ENCODE assay signal across 1 cellular context in genomic region chr17:970388-970768, GRCh38.
TF ChIP-seq lines count a peak whose summit lies in the region.

No MANE protein-coding gene starts in this region.

TF ChIP-seq in HepG2, 621 proteins besides CTCF, POLR2A, EP300 and RAD21:
- TF ChIP-seq KDM5A (IDR thresholded peaks at IDR 0.05; ENCODE audit: borderline replicate concordance, low read length) = no peak
- TF ChIP-seq ZNF430 (CRISPR knock-in tag; IDR thresholded peaks at IDR 0.05) = no peak
- no peak for TF ChIP-seq ZBTB10 (CRISPR knock-in tag; IDR thresholded peaks at IDR 0.05; ENCODE audit: borderline replicate concordance)
- no peak for TF ChIP-seq PHF20 (CRISPR knock-in tag; IDR thresholded peaks at IDR 0.05)
- TF ChIP-seq PPARG (CRISPR knock-in tag; conservative IDR thresholded peaks at IDR 0.05) = no peak
- TF ChIP-seq PCBP1 (IDR thresholded peaks at IDR 0.05; ENCODE audit: borderline replicate concordance, low read depth, low read length) = no peak
- no peak for TF ChIP-seq KAT8 (CRISPR knock-in tag; IDR thresholded peaks at IDR 0.05)
- no peak for TF ChIP-seq ZNF451 (CRISPR knock-in tag; IDR thresholded peaks at IDR 0.05)
- no peak for TF ChIP-seq ZNF124 (CRISPR knock-in tag; IDR thresholded peaks at IDR 0.05)
- TF ChIP-seq GTF2F1 (IDR thresholded peaks at IDR 0.05; ENCODE audit: low read length) = no peak
- no peak for TF ChIP-seq ZNF577 (CRISPR knock-in tag; IDR thresholded peaks at IDR 0.05; ENCODE audit: borderline replicate concordance, low read depth)
- TF ChIP-seq FOXC1 (CRISPR knock-in tag; IDR thresholded peaks at IDR 0.05; ENCODE audit: borderline replicate concordance) = no peak
- TF ChIP-seq ZBTB21 (CRISPR knock-in tag; IDR thresholded peaks at IDR 0.05) = no peak
- TF ChIP-seq REXO4 (CRISPR knock-in tag; IDR thresholded peaks at IDR 0.05; ENCODE audit: borderline replicate concordance) = no peak
- no peak for TF ChIP-seq MAZ (IDR thresholded peaks at IDR 0.05; ENCODE audit: borderline replicate concordance, low read depth, low read length)
- TF ChIP-seq MAZ (CRISPR knock-in tag; IDR thresholded peaks at IDR 0.05; ENCODE audit: low read depth) = no peak
